In the genomic region with DNA sequence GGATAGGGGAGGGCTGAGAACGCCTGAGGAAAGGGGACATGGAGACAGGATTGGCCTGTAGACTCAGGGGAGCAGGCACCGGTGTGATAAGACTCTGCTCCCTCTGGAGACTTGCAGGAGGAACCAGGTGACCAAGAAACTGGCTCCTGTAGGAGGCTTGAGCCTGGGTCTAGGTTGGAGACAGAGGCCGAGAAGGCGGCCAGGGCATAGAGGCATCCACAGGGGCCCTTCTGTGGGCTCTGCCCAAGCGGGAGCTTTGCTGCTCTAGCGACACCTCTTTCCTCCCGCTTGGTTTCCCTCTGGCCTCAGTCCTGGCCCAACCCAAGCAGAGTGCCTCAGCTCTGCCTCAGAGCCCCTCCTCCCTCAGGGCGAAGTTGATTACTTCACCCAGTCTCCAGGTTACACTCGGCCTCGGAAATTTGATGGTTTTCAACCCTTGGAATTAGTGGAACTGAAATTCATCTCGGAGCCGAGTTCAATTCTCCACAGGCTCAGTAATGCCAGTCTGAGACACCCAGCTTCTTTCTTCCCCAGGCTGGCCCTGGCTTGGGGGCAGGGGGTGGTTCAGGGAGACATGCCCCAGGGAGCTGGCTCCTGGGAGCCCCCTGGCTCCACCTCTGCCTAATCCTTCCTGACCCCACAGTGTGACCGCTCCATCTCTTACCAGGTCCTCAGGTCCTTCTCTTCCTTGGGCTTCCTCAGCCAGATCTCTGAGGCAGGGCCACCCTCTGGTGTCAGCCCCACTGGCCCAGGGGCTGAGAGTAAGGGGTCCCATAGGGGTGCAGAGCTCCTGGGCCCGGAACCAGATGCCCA, we compare ENCODE assay signal across 22 cellular contexts.
DNase-seq lines count a peak whose midpoint lies in the region; ATAC-seq, FAIRE-seq and TF ChIP-seq lines count a peak whose summit lies in the region.
"Had no signal": no experiment of that assay in that cellular context is flagged by ENCODE, and none has a peak within 500 bp of the region (broad histone marks: within the 10 kb centered on the region; RNA-seq: fewer than 3 reads in every experiment).

No MANE protein-coding gene starts in this region.

- H3K9me3 ChIP-seq in kidney (ENCODE audit: control insufficient read depth in 1 of 2, low read length in 2 of 2) (no peaks in the 10 kb centered on the region), neuronal stem cell (replicated peaks in 1 of 2; ENCODE audit: control insufficient read depth in 2 of 2, insufficient read depth in 1 of 2, low read depth in 1 of 2, low read length in 2 of 2) (no peaks in the 10 kb centered on the region), psoas muscle (no peaks in the 10 kb centered on the region)
- H3K9me3 ChIP-seq: SJSA1 had no signal

- H2AK5ac ChIP-seq in neuronal stem cell (ENCODE audit: low read depth, low read length): peak overlapping the region; percentile 47

- FAIRE-seq in kidney (lab: Jason Lieb, UNC) (no peak), RCC 7860 (lab: Jason Lieb, UNC) (no peak)
- FAIRE-seq: G401.6, GM12878, H54, HTR-8/SVneo, K562 had no signal

- no peak overlapping the region for H3K4me2 ChIP-seq in neuronal stem cell (ENCODE audit: insufficient read depth, low read length, poor library complexity, severe bottlenecking)

- H3K27ac Mint-ChIP-seq in WTC11: no peak overlapping the region
- H3K27ac Mint-ChIP-seq: CD4-positive, alpha-beta memory T cell had no signal

- H3K9ac ChIP-seq in kidney (ENCODE audit: low read length in 2 of 2) (no peak overlapping the region), neuronal stem cell (ENCODE audit: low read depth, low read length, poor library complexity) (no peak overlapping the region)

- H3K14ac ChIP-seq in neuronal stem cell (ENCODE audit: low read length): no peak overlapping the region

- peak; percentile 38 for ATAC-seq in WTC11
- ATAC-seq in psoas muscle: no peak
- ATAC-seq: GM12878, K562, Right ventricle myocardium inferior had no signal

- H3K4me1 Mint-ChIP-seq in WTC11: peaks cover 18% of the 10 kb centered on the region

- no peak overlapping the region for H4K91ac ChIP-seq in neuronal stem cell (ENCODE audit: low read depth, low read length, poor library complexity)

- no peak overlapping the region for H4K8ac ChIP-seq in neuronal stem cell (ENCODE audit: low read depth, low read length)

- no peak overlapping the region for H2AFZ ChIP-seq in neuronal stem cell (ENCODE audit: low read length)

- H2BK120ac ChIP-seq in neuronal stem cell (ENCODE audit: low read depth, low read length): no peak overlapping the region

- intact Hi-C loops in kidney (cut with DNase I) (no loop called here), psoas muscle (cut with DNase I) (no loop called here)

- no peaks in the 10 kb centered on the region for H3K4me1 ChIP-seq in kidney (ENCODE audit: control insufficient read depth in 1 of 2, insufficient read depth in 1 of 2, low read depth in 1 of 2, low read length in 2 of 2)
- H3K4me1 ChIP-seq in neuronal stem cell (ENCODE audit: control insufficient read depth in 2 of 2, insufficient read depth in 1 of 2, low read depth in 1 of 2, low read length in 2 of 2): peaks cover 0 to 13% of the 10 kb centered on the region in 2 donors
- H3K4me1 ChIP-seq in psoas muscle: no peaks in the 10 kb centered on the region
- H3K4me1 ChIP-seq: SJSA1 had no signal

- WGBS in neuronal stem cell (ENCODE audit: extremely low coverage in 2 of 2, insufficient read length in 2 of 2, insufficient replicate concordance in 1 of 2), 2 donors: no CpG with 5 or more reads among the region's 14 CpGs
- 61 to 63% (median 62%) methylated on average over 12 to 14 of the region's 14 CpGs for WGBS in psoas muscle, 3 donors

- no peak overlapping the region for H3K18ac ChIP-seq in neuronal stem cell (ENCODE audit: low read length)

- H3K79me1 ChIP-seq in neuronal stem cell (ENCODE audit: low read depth, low read length): no peaks in the 10 kb centered on the region

- no peaks in the 10 kb centered on the region for H3K9me3 Mint-ChIP-seq in WTC11
- H3K9me3 Mint-ChIP-seq: CD4-positive, alpha-beta memory T cell had no signal

- H3K27ac ChIP-seq in kidney (ENCODE audit: low read depth in 2 of 2, low read length in 2 of 2): no peak overlapping the region
- H3K27ac ChIP-seq in neuronal stem cell (replicated peaks; ENCODE audit: low read length): no peak overlapping the region
- no peak overlapping the region for H3K27ac ChIP-seq in psoas muscle
- H3K27ac ChIP-seq: SJSA1 had no signal

- H2BK15ac ChIP-seq in neuronal stem cell (ENCODE audit: low read length): no peak overlapping the region

- H2BK12ac ChIP-seq in neuronal stem cell (ENCODE audit: low read length): no peak overlapping the region

- POLR2A ChIA-PET in WTC11 (lab: Charles Lee) (no interaction called here), GM10248 (lab: Yijun Ruan, JAX) (no interaction called here)

- peaks cover 21% of the 10 kb centered on the region for H3K27me3 Mint-ChIP-seq in WTC11 (ENCODE audit: low read depth)

- H3K36me3 Mint-ChIP-seq in WTC11: no peaks in the 10 kb centered on the region
- H3K36me3 Mint-ChIP-seq: CD4-positive, alpha-beta memory T cell had no signal

- H3K36me3 ChIP-seq in kidney (ENCODE audit: control insufficient read depth in 1 of 2, insufficient read depth in 2 of 2, low read length in 2 of 2) (peaks cover 13 to 17% of the 10 kb centered on the region in 2 donors), neuronal stem cell (replicated peaks in 1 of 2; ENCODE audit: control insufficient read depth in 2 of 2, insufficient read depth in 2 of 2, low read length in 2 of 2) (no peaks in the 10 kb centered on the region), psoas muscle (ENCODE audit: insufficient read depth in 1 of 2, low read depth in 1 of 2) (no peaks in the 10 kb centered on the region)
- H3K36me3 ChIP-seq: SJSA1 had no signal

- no peak for DNase-seq in WTC11 (ENCODE audit: low spot score)
- DNase-seq in kidney: peak; percentile 59
- no peak for DNase-seq in neuronal stem cell (ENCODE audit: low spot score)
- DNase-seq in psoas muscle: no peak
- DNase-seq in GM10248 (ENCODE audit: extremely low spot score): no peak
- DNase-seq in middle frontal gyrus (ENCODE audit: extremely low spot score, low spot score): no peak
- no peak for DNase-seq in RCC 7860 (ENCODE audit: low spot score)
- DNase-seq: C1 segment of cervical spinal cord; CD4-positive, alpha-beta memory T cell; COR-L47; Kasumi-1; NCI-H2029; NCI-H446; NCI-H524 treated with DMSO at 0.1 percent for 48 hours; NCI-H774 had no signal

- CTCF ChIA-PET in WTC11 (lab: Charles Lee) (interaction anchor here (0.7 to 1.5 kb wide), 5 partner anchors 22 to 323 kb away, joined by 3 to 8 read pairs (median 4); no protein-coding TSS in a partner anchor), GM10248 (lab: Yijun Ruan, JAX) (interaction anchor here (1.0 to 1.5 kb wide), 2 partner anchors 10 to 13 kb away, joined by 3 to 4 read pairs; no protein-coding TSS in a partner anchor)

- no peak for TF ChIP-seq CTCF in WTC11 (IDR thresholded peaks at IDR 0.05)
- no peak for TF ChIP-seq CTCF in kidney (IDR thresholded peaks at IDR 0.05; ENCODE audit: borderline replicate concordance, extremely low read depth, insufficient read depth)
- no peak for TF ChIP-seq CTCF in psoas muscle (IDR thresholded peaks at IDR 0.05)
- no peak for TF ChIP-seq CTCF in GM10248 (IDR thresholded peaks at IDR 0.05; ENCODE audit: control extremely low read depth, extremely low read depth, low read depth, missing control alignments)

- H3K4me3 Mint-ChIP-seq in WTC11: no peak overlapping the region
- H3K4me3 Mint-ChIP-seq: CD4-positive, alpha-beta memory T cell had no signal

- H3K23ac ChIP-seq in neuronal stem cell (ENCODE audit: low read depth, low read length, poor library complexity): no peak overlapping the region

- H2BK5ac ChIP-seq in neuronal stem cell (ENCODE audit: low read length): no peak overlapping the region

- H3K27me3 ChIP-seq in neuronal stem cell (ENCODE audit: control insufficient read depth in 3 of 3, insufficient read depth in 3 of 3, low read depth in 1 of 3, low read length in 3 of 3) (peaks cover 0 to 95% (median 23%) of the 10 kb centered on the region in 3 experiments), psoas muscle (ENCODE audit: insufficient read depth in 3 of 3, low read length in 2 of 3) (peaks cover 0 to 81% (median 27%) of the 10 kb centered on the region in 3 donors)

- no peak overlapping the region for H3K4ac ChIP-seq in neuronal stem cell (ENCODE audit: low read length)

- no peak overlapping the region for H3K4me3 ChIP-seq in kidney (ENCODE audit: low read length in 2 of 2)
- H3K4me3 ChIP-seq in neuronal stem cell (ENCODE audit: low read length in 2 of 2): no peak overlapping the region
- no peak overlapping the region for H3K4me3 ChIP-seq in psoas muscle
- H3K4me3 ChIP-seq: GM12878, K562, SJSA1 had no signal

TF ChIP-seq in WTC11, 78 proteins besides CTCF, POLR2A, EP300 and RAD21 (continues in another document):
- TF ChIP-seq EMX1 (CRISPR knock-in tag; IDR thresholded peaks at IDR 0.05) (no peak), FOXK1 (CRISPR knock-in tag; IDR thresholded peaks at IDR 0.05) (no peak), SP1 (CRISPR knock-in tag; conservative IDR thresholded peaks at IDR 0.05) (no peak), TP53 (CRISPR knock-in tag; IDR thresholded peaks at IDR 0.05) (no peak), CREB1 (CRISPR knock-in tag; IDR thresholded peaks at IDR 0.05) (no peak), HMGA2 (CRISPR knock-in tag; IDR thresholded peaks at IDR 0.05) (no peak), ZNF396 (CRISPR knock-in tag; IDR thresholded peaks at IDR 0.05; ENCODE audit: borderline replicate concordance) (no peak), GABPB1 (CRISPR knock-in tag; IDR thresholded peaks at IDR 0.05) (no peak), IRF2 (CRISPR knock-in tag; IDR thresholded peaks at IDR 0.05; ENCODE audit: borderline replicate concordance, low read depth) (no peak), ELF4 (CRISPR knock-in tag; IDR thresholded peaks at IDR 0.05; ENCODE audit: low read depth) (no peak), FOXJ3 (CRISPR knock-in tag; IDR thresholded peaks at IDR 0.05; ENCODE audit: borderline replicate concordance) (no peak)
- TF ChIP-seq, protein P1, sequence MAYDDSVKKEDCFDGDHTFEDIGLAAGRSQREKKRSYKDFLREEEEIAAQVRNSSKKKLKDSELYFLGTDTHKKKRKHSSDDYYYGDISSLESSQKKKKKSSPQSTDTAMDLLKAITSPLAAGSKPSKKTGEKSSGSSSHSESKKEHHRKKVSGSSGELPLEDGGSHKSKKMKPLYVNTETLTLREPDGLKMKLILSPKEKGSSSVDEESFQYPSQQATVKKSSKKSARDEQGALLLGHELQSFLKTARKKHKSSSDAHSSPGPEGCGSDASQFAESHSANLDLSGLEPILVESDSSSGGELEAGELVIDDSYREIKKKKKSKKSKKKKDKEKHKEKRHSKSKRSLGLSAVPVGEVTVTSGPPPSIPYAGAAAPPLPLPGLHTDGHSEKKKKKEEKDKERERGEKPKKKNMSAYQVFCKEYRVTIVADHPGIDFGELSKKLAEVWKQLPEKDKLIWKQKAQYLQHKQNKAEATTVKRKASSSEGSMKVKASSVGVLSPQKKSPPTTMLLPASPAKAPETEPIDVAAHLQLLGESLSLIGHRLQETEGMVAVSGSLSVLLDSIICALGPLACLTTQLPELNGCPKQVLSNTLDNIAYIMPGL (CRISPR knock-in tag; IDR thresholded peaks at IDR 0.05): no peak
